17 cellular contexts compared by ENCODE assay signal in genomic region chr2:177298191-177298590, GRCh38. TPM values are rescaled to one million over a fixed set of nuclear protein-coding genes. Genes with fewer than 3 reads are reported as not detected.
DNase-seq lines count a peak whose midpoint lies in the region.
"Had no signal": no experiment of that assay in that cellular context is flagged by ENCODE, and none has a peak within 500 bp of the region (broad histone marks: within the 10 kb centered on the region; RNA-seq: fewer than 3 reads in every experiment).

No MANE protein-coding gene starts in this region.

- H2AFZ ChIP-seq in GM23248, result no peak overlapping the region

- H3K79me2 ChIP-seq in GM23248 (ENCODE audit: insufficient read depth), result no peaks in the 10 kb centered on the region

- H3F3A ChIP-seq in GM23248 (ENCODE audit: insufficient read depth), result peaks cover 21% of the 10 kb centered on the region

- no peak overlapping the region for H3K27ac ChIP-seq in GM23248

- no peak overlapping the region for H3K4me3 ChIP-seq in GM23248

- H3K9ac ChIP-seq in GM23248, result no peak overlapping the region

- no peak overlapping the region for H3K4me2 ChIP-seq in GM23248 (ENCODE audit: unreplicated experiment)

- 60 to 64% methylated on average over 6 of the region's 6 CpGs for WGBS in GM23248 (ENCODE audit: low coverage in 1 of 2, low lambda C conversion rate in 2 of 2, missing lambda C conversion rate in 2 of 2), 2 experiments

- no peaks in the 10 kb centered on the region for H3K27me3 ChIP-seq in GM23248 (replicated peaks; ENCODE audit: insufficient read depth)
- H3K27me3 ChIP-seq: BE2C had no signal

- in situ Hi-C loops in GM23248 (cut with MboI), result no loop called here

- H3K9me3 ChIP-seq in GM23248 (ENCODE audit: low read depth), result no peaks in the 10 kb centered on the region
- H3K9me3 ChIP-seq: BE2C had no signal

- peak; percentile 54 for DNase-seq in AG08395 (ENCODE audit: low spot score)
- DNase-seq in GM23248, result peak; percentile 44
- peak; percentile 56 for DNase-seq in astrocyte of the hippocampus (ENCODE audit: low read depth, low spot score)
- peak; percentile 45 for DNase-seq in myocyte (ENCODE audit: low read depth)
- no peak for DNase-seq in MV-4-11 (lab: John Stamatoyannopoulos, UW)
- no peak for DNase-seq in stimulated activated CD4-positive, alpha-beta T cell treated with anti-CD3 and anti-CD28 coated beads, Interleukin-4, amount 100 ng/mL, for 1 hour
- DNase-seq in Ammon's horn (ENCODE audit: low spot score), result no peak
- no peak for DNase-seq in retina
- DNase-seq: BE2C; CD8-positive, alpha-beta T cell; DND-41; GF-D8; H7; NCI-H1436; NCI-H2081; NCI-H524; SHP77 treated with DMSO at 0.1 percent for 48 hours had no signal

- H3K9me2 ChIP-seq in GM23248 (ENCODE audit: insufficient read depth), result no peaks in the 10 kb centered on the region

- peaks cover 14% of the 10 kb centered on the region for H3K4me1 ChIP-seq in GM23248 (ENCODE audit: insufficient read depth)
- H3K4me1 ChIP-seq: BE2C had no signal

- no peaks in the 10 kb centered on the region for H3K36me3 ChIP-seq in GM23248 (ENCODE audit: low read depth)
- H3K36me3 ChIP-seq: BE2C had no signal

- H4K20me1 ChIP-seq in GM23248 (ENCODE audit: insufficient read depth), result no peaks in the 10 kb centered on the region

RNA-seq across cellular contexts. Expression of gene NFE2L2, which starts 33.7 kb away (rescaled TPM):
- 62.0 and 77.4 TPM in 2 replicates for total RNA-seq in GM23248 (2014; rRNA removed; shearing (Covaris generic))
- polyA plus RNA-seq in GM23248 (2016; fragmentation: Nextera tagmentation; extraction: Ambion mirVana), result 116 and 123 TPM in 2 replicates
- 78.2 and 107 TPM in 2 replicates for total RNA-seq in myocyte
- 60.8 TPM for polyA plus RNA-seq in myocyte (2012)

Comparison
In these comparisons a context has a peak if more than half of its experiments do, and no peak if none do; other contexts are left out.
1. DNase-seq: peak in AG08395 (single experiment), GM23248 (single experiment), astrocyte of the hippocampus (single experiment) and myocyte (single experiment); none in MV-4-11 (single experiment), stimulated activated CD4-positive, alpha-beta T cell treated with anti-CD3 and anti-CD28 coated beads, Interleukin-4, amount 100 ng/mL, for 1 hour (single experiment), Ammon's horn (single experiment) and retina (single experiment).